ENCODE assay signal across 20 cellular contexts in genomic region chr20:17725094-17725835, GRCh38. TPM values are rescaled to one million over a fixed set of nuclear protein-coding genes. Genes with fewer than 3 reads are reported as not detected.
DNase-seq lines count a peak whose midpoint lies in the region; ATAC-seq and TF ChIP-seq lines count a peak whose summit lies in the region.
"Had no signal": no experiment of that assay in that cellular context is flagged by ENCODE, and none has a peak within 500 bp of the region (broad histone marks: within the 10 kb centered on the region; RNA-seq: fewer than 3 reads in every experiment).

No MANE protein-coding gene starts in this region.

- WGBS in body of pancreas, 2 donors, result 71 to 75% methylated on average over 10 to 13 of the region's 13 CpGs
- WGBS in transverse colon (ENCODE audit: low coverage in 1 of 2), 2 donors, result 87 to 100% methylated on average over 1 to 13 of the region's 13 CpGs

- no peak for ATAC-seq in body of pancreas
- ATAC-seq: naive thymus-derived CD8-positive, alpha-beta T cell; Panc1; psoas muscle had no signal

- peaks cover 39% of the 10 kb centered on the region for H3K4me1 ChIP-seq in body of pancreas
- peaks cover 0 to 6% (median 3%) of the 10 kb centered on the region in 4 donors for H3K4me1 ChIP-seq in transverse colon
- H3K4me1 ChIP-seq: psoas muscle had no signal

- intact Hi-C loops in body of pancreas (cut with DNase I) (no loop called here), transverse colon (cut with DNase I; ENCODE audit: low total_unique reads) (no loop called here)

- in situ Hi-C loops in brain microvascular endothelial cell (cut with HindIII; ENCODE audit: low pct_ligation_motif_present, low sequenced_read_pairs) (no loop called here), transverse colon (cut with MboI; ENCODE audit: low pct_ligation_motif_present in 1 of 4, low pct_unique_long_range_greater_than_20kb in 1 of 4, low sequenced_read_pairs in 3 of 4) (no loop called here)

- H3K36me3 ChIP-seq in body of pancreas (replicated peaks in 1 of 2; ENCODE audit: insufficient read depth in 1 of 2, low read depth in 2 of 2) (no peaks in the 10 kb centered on the region), brain microvascular endothelial cell (replicated peaks) (no peaks in the 10 kb centered on the region), transverse colon (no peaks in the 10 kb centered on the region)

- H3K27me3 ChIP-seq in body of pancreas, result no peaks in the 10 kb centered on the region
- H3K27me3 ChIP-seq in brain microvascular endothelial cell (replicated peaks), result no peaks in the 10 kb centered on the region
- no peaks in the 10 kb centered on the region for H3K27me3 ChIP-seq in transverse colon

- no peak overlapping the region for H3K4me3 ChIP-seq in body of pancreas
- no peak overlapping the region for H3K4me3 ChIP-seq in brain microvascular endothelial cell (ENCODE audit: low read depth, low read length)
- no peak overlapping the region for H3K4me3 ChIP-seq in transverse colon
- H3K4me3 ChIP-seq: psoas muscle had no signal

- no peak for TF ChIP-seq CTCF in body of pancreas (IDR thresholded peaks at IDR 0.05)
- no peak for TF ChIP-seq CTCF in brain microvascular endothelial cell (IDR thresholded peaks at IDR 0.05; ENCODE audit: low read depth, low read length, missing control alignments)
- TF ChIP-seq CTCF in transverse colon (IDR thresholded peaks at IDR 0.05), result no peak

- no peak for TF ChIP-seq EP300 in transverse colon (IDR thresholded peaks at IDR 0.05; ENCODE audit: low read depth)

- H3K27ac ChIP-seq in body of pancreas (peak overlapping the region; percentile 21 to 27 (median 25)), brain microvascular endothelial cell (no peak overlapping the region), transverse colon (no peak overlapping the region)
- H3K27ac ChIP-seq: psoas muscle had no signal

- DNase-seq in DMS 273 (lab: John Stamatoyannopoulos, UW; ENCODE audit: unreplicated experiment) (peak; percentile 91), NCI-H1092 (lab: John Stamatoyannopoulos, UW) (peak; percentile 86), NCI-H2227 (lab: John Stamatoyannopoulos, UW; ENCODE audit: unreplicated experiment) (peak; percentile 30), body of pancreas (peak; percentile 62 to 87 (median 78)), brain microvascular endothelial cell (no peak), NCI-H1930 (lab: John Stamatoyannopoulos, UW) (no peak), A172 (ENCODE audit: low spot score) (no peak), transverse colon (no peak)
- DNase-seq: foreskin melanocyte; HFFc6; KBM-7; naive thymus-derived CD8-positive, alpha-beta T cell; NCI-H226; psoas muscle; stimulated activated CD4-positive, alpha-beta T cell treated with anti-CD3 and anti-CD28 coated beads, Interleukin-12 subunit alpha, Interleukin-12 subunit beta, amount 100 ng/mL, for 4 hours; SW 1271 had no signal

- no peaks in the 10 kb centered on the region for H3K9me3 ChIP-seq in body of pancreas
- no peaks in the 10 kb centered on the region for H3K9me3 ChIP-seq in transverse colon
- H3K9me3 ChIP-seq: psoas muscle had no signal

- TF ChIP-seq POLR2A in body of pancreas (IDR thresholded peaks at IDR 0.05), result no peak
- no peak for TF ChIP-seq POLR2A in transverse colon (IDR thresholded peaks at IDR 0.05)

RNA-seq across cellular contexts. Expression of gene BANF2, which starts 25.5 kb away (rescaled TPM):
- total RNA-seq in body of pancreas (1 to 10 TPM in 1 of 2 donors, not detected in 1; 4.0 TPM), transverse colon (not detected)
- total RNA-seq in A172 (2014; rRNA removed; shearing (Covaris generic)), result not detected in 2 replicates
- total RNA-seq: activated CD8-positive, alpha-beta memory T cell treated with anti-CD3 and anti-CD28 coated beads for 36 hours; activated T-helper 2 cell treated with anti-CD3 and anti-CD28 coated beads, Interferon-gamma antibody, Interleukin-2, Interleukin-4, amounts not matched to agents 10 μg/mL and 5 μg/mL and 100 μg/mL, durations not matched to agents 14 hours and 24 hours and 36 hours; HFFc6; liver; naive thymus-derived CD8-positive, alpha-beta T cell; psoas muscle had no signal

RNA-seq across cellular contexts. Expression of gene RRBP1, which starts 43.2 kb away (rescaled TPM):
- total RNA-seq in body of pancreas, result 100 to 1,000 TPM; 313 to 511 TPM
- total RNA-seq in A172 (2014; rRNA removed; shearing (Covaris generic)), result 104 and 136 TPM in 2 replicates
- 100 to 1,000 TPM; 219 to 403 (median 288) TPM for total RNA-seq in transverse colon

Comparison
In these comparisons a context has a peak if more than half of its experiments do, and no peak if none do; other contexts are left out.
1. DNase-seq: peak in DMS 273 (single experiment), NCI-H1092 (single experiment), NCI-H2227 (single experiment) and body of pancreas (4 of 4); none in brain microvascular endothelial cell (single experiment), NCI-H1930 (0 of 2), A172 (single experiment) and transverse colon (single experiment).
2. H3K27ac ChIP-seq: peak in body of pancreas (4 of 4); none in brain microvascular endothelial cell (single experiment) and transverse colon (0 of 4).